ENCODE assay signal across 11 cellular contexts in genomic region chr2:10717630-10718029, GRCh38. TPM values are rescaled to one million over a fixed set of nuclear protein-coding genes. Genes with fewer than 3 reads are reported as not detected.
DNase-seq lines count a peak whose midpoint lies in the region; ATAC-seq, FAIRE-seq and TF ChIP-seq lines count a peak whose summit lies in the region.
"Had no signal": no experiment of that assay in that cellular context is flagged by ENCODE, and none has a peak within 500 bp of the region (broad histone marks: within the 10 kb centered on the region; RNA-seq: fewer than 3 reads in every experiment).

No MANE protein-coding gene starts in this region.

- no peak overlapping the region for H3K4me3 ChIP-seq in adrenal gland
- H3K4me3 ChIP-seq in fibroblast of pulmonary artery (replicated peaks; ENCODE audit: low read depth, low read length) = no peak overlapping the region
- no peak overlapping the region for H3K4me3 ChIP-seq in coronary artery
- no peak overlapping the region for H3K4me3 ChIP-seq in small intestine (ENCODE audit: low read depth in 1 of 2, low read length in 2 of 2)

- TF ChIP-seq POLR2A in H54 (IDR thresholded peaks at IDR 0.05; ENCODE audit: low read depth, low read length) = no peak
- no peak for TF ChIP-seq POLR2A in adrenal gland (IDR thresholded peaks at IDR 0.05)

- TF ChIP-seq CTCF in adrenal gland (IDR thresholded peaks at IDR 0.05) (no peak), fibroblast of pulmonary artery (IDR thresholded peaks at IDR 0.05; ENCODE audit: low read length, missing control alignments) (no peak), coronary artery (IDR thresholded peaks at IDR 0.05) (no peak)

- ATAC-seq in GM19351 (IDR thresholded peaks at IDR 0.05; ENCODE audit: unreplicated experiment) = no peak
- ATAC-seq in HG02852 (IDR thresholded peaks at IDR 0.05; ENCODE audit: unreplicated experiment) = no peak
- ATAC-seq: natural killer cell treated with Interleukin-12 subunit alpha and Interleukin-12 subunit beta and Interleukin-15 and Interleukin-18, amount 100 ng/mL, for 72 hours had no signal

- no peaks in the 10 kb centered on the region for H3K36me3 ChIP-seq in adrenal gland (replicated peaks in 1 of 2)
- no peaks in the 10 kb centered on the region for H3K36me3 ChIP-seq in small intestine (ENCODE audit: control insufficient read depth in 2 of 2, insufficient read depth in 2 of 2, low read length in 2 of 2)

- DNase-seq in H54 (ENCODE audit: insufficient read length, low spot score) = peak; percentile 74
- peak in 6 of 7 donors; percentile 27 to 74 (median 52) for DNase-seq in adrenal gland
- peak; percentile 73 for DNase-seq in fibroblast of pulmonary artery (ENCODE audit: low read depth)
- DNase-seq in stromal cell of bone marrow (ENCODE audit: low read depth) = peak; percentile 44
- no peak for DNase-seq in coronary artery (ENCODE audit: low spot score)
- no peak for DNase-seq in small intestine
- DNase-seq: activated CD4-positive, alpha-beta T cell treated with anti-CD3 and anti-CD28 coated beads for 1 hour; NCI-H2171 treated with DMSO at 0.1 percent for 48 hours had no signal

- H3K27me3 ChIP-seq in adrenal gland (peaks cover 18% of the 10 kb centered on the region), small intestine (ENCODE audit: control insufficient read depth in 2 of 2, insufficient read depth in 2 of 2, low read length in 2 of 2) (peaks cover 5 to 19% of the 10 kb centered on the region in 2 donors)

- WGBS in adrenal gland, 4 donors = 20 to 25% (median 22%) methylated on average over 4 of the region's 4 CpGs
- 14 to 39% (median 35%) methylated on average over 4 of the region's 4 CpGs for WGBS in small intestine, 3 donors

- intact Hi-C loops in adrenal gland (cut with DNase I) = no loop called here

- H3K4me1 ChIP-seq in adrenal gland (replicated peaks in 1 of 2) (peaks cover 0 to 19% of the 10 kb centered on the region in 2 donors), small intestine (ENCODE audit: control insufficient read depth in 2 of 2, insufficient read depth in 1 of 2, low read depth in 1 of 2, low read length in 1 of 2) (peaks cover 0 to 2% of the 10 kb centered on the region in 2 donors)

- H3K9me3 ChIP-seq in adrenal gland (replicated peaks in 1 of 3) (no peaks in the 10 kb centered on the region), small intestine (ENCODE audit: control insufficient read depth, low read depth) (no peaks in the 10 kb centered on the region)

- no peak overlapping the region for H3K27ac ChIP-seq in adrenal gland
- peak overlapping the region in 1 of 2 donors; percentile 2 for H3K27ac ChIP-seq in coronary artery
- no peak overlapping the region for H3K27ac ChIP-seq in small intestine (ENCODE audit: low read depth in 1 of 2, low read length in 1 of 2)

- FAIRE-seq in H54 (lab: Jason Lieb, UNC) (peak; percentile 91), small intestine (lab: Jason Lieb, UNC) (no peak)

RNA-seq across cellular contexts. Expression of gene ATP6V1C2, which starts 3.8 kb away (rescaled TPM):
- total RNA-seq in adrenal gland = 1 to 10 TPM in 1 of 8 donors, under 1 TPM in 6, not detected in 1; 0.14 to 1.4 (median 0.67) TPM
- 1 to 10 TPM; 1.8 to 7.7 (median 2.6) TPM for polyA plus RNA-seq in adrenal gland
- 1 to 10 TPM in 1 of 3 donors, under 1 TPM in 2; 0.22 to 1.3 (median 0.54) TPM for polyA plus RNA-seq in small intestine
- total RNA-seq: natural killer cell treated with Interleukin-12 subunit alpha and Interleukin-12 subunit beta and Interleukin-15 and Interleukin-18, amount 100 ng/mL, for 72 hours had no signal

RNA-seq across cellular contexts. Expression of gene NOL10, which starts 27.9 kb away (rescaled TPM):
- 10 to 100 TPM; 16.7 to 36.5 (median 25.8) TPM for total RNA-seq in adrenal gland
- polyA plus RNA-seq in adrenal gland (10 to 100 TPM; 10.3 to 55.6 (median 13.8) TPM), small intestine (10 to 100 TPM in 1 of 3 donors, 1 to 10 TPM in 2; 7.8 to 14.4 (median 9.6) TPM)

Comparison
In these comparisons a context has a peak if more than half of its experiments do, and no peak if none do; other contexts are left out.
1. DNase-seq: peak in H54 (single experiment), adrenal gland (6 of 7), fibroblast of pulmonary artery (single experiment) and stromal cell of bone marrow (single experiment); none in coronary artery (single experiment) and small intestine (single experiment).